Comparison of ENCODE assay signal across 1 cellular context in the genomic region with DNA sequence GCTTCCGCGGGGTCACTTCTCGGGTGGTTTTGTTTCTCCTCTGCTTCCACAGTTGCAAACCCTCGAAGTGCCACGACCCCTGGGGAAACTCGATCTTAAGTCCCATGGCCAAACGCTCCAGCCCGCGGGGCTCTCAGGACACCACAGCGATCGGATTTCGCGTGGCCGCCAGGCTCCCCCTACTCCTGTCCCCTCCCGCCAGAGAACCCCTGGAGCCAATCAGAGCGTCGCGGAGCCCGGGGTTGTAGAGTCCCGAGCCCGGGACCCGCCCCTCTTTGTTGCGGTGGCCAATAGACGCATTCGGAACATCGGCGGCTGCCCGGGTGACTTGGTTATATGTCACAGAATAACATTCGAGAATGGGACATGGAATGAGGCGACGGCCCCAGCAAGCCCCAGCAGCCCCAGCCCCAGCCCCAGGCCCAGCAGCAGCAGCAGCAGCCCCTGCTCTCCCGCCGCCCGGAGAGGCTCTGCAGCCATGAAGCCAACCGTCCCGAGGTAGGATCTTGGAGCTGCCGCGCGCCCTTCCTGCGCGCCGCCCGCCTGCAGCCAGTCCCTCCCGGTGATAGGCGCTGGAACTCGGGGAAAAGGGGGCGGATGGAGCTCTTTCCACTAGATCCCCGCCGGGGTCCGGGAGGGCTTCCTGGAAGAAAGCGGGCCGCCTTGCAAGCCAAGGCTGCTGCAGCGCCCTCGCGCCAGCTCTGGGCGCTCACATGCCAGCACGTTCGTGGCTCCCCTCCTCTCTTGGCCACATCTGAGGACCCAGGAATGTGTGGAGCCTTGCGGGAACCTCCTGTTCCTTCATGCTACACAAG.
TF ChIP-seq lines count a peak whose summit lies in the region.

A gene (plus strand): TSS at position 299 of the 815 bp plus-strand sequence. CDS start 1,002 bp downstream, outside the sequence.

TF ChIP-seq in HEK293, 187 proteins besides CTCF, POLR2A, EP300 and RAD21 (continued from another document):
- TF ChIP-seq, protein P1, sequence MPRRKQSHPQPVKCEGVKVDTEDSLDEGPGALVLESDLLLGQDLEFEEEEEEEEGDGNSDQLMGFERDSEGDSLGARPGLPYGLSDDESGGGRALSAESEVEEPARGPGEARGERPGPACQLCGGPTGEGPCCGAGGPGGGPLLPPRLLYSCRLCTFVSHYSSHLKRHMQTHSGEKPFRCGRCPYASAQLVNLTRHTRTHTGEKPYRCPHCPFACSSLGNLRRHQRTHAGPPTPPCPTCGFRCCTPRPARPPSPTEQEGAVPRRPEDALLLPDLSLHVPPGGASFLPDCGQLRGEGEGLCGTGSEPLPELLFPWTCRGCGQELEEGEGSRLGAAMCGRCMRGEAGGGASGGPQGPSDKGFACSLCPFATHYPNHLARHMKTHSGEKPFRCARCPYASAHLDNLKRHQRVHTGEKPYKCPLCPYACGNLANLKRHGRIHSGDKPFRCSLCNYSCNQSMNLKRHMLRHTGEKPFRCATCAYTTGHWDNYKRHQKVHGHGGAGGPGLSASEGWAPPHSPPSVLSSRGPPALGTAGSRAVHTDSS (tag by site-specific recombination; IDR thresholded peaks at IDR 0.05), result no peak
- TF ChIP-seq, protein P2, sequence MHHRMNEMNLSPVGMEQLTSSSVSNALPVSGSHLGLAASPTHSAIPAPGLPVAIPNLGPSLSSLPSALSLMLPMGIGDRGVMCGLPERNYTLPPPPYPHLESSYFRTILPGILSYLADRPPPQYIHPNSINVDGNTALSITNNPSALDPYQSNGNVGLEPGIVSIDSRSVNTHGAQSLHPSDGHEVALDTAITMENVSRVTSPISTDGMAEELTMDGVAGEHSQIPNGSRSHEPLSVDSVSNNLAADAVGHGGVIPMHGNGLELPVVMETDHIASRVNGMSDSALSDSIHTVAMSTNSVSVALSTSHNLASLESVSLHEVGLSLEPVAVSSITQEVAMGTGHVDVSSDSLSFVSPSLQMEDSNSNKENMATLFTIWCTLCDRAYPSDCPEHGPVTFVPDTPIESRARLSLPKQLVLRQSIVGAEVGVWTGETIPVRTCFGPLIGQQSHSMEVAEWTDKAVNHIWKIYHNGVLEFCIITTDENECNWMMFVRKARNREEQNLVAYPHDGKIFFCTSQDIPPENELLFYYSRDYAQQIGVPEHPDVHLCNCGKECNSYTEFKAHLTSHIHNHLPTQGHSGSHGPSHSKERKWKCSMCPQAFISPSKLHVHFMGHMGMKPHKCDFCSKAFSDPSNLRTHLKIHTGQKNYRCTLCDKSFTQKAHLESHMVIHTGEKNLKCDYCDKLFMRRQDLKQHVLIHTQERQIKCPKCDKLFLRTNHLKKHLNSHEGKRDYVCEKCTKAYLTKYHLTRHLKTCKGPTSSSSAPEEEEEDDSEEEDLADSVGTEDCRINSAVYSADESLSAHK (tag by site-specific recombination; IDR thresholded peaks at IDR 0.05), result no peak
- TF ChIP-seq, protein P3, sequence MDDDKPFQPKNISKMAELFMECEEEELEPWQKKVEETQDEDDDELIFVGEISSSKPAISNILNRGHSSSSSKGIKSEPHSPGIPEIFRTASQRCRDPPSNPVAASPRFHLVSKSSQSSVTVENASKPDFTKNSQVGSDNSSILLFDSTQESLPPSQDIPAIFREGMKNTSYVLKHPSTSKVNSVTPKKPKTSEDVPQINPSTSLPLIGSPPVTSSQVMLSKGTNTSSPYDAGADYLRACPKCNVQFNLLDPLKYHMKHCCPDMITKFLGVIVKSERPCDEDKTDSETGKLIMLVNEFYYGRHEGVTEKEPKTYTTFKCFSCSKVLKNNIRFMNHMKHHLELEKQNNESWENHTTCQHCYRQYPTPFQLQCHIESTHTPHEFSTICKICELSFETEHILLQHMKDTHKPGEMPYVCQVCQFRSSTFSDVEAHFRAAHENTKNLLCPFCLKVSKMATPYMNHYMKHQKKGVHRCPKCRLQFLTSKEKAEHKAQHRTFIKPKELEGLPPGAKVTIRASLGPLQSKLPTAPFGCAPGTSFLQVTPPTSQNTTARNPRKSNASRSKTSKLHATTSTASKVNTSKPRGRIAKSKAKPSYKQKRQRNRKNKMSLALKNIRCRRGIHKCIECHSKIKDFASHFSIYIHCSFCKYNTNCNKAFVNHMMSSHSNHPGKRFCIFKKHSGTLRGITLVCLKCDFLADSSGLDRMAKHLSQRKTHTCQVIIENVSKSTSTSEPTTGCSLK (tag by site-specific recombination; IDR thresholded peaks at IDR 0.05), result no peak
- no peak for TF ChIP-seq ZNF114 (tag by site-specific recombination; IDR thresholded peaks at IDR 0.05)
- 0 out of 2 replicates have a peak, but pooled peaks have one; percentile 29 for TF ChIP-seq ZEB2 (tag by site-specific recombination; IDR thresholded peaks at IDR 0.05)
- no peak for TF ChIP-seq ZNF510 (tag by site-specific recombination; IDR thresholded peaks at IDR 0.05; ENCODE audit: insufficient replicate concordance)
- TF ChIP-seq, protein P4, sequence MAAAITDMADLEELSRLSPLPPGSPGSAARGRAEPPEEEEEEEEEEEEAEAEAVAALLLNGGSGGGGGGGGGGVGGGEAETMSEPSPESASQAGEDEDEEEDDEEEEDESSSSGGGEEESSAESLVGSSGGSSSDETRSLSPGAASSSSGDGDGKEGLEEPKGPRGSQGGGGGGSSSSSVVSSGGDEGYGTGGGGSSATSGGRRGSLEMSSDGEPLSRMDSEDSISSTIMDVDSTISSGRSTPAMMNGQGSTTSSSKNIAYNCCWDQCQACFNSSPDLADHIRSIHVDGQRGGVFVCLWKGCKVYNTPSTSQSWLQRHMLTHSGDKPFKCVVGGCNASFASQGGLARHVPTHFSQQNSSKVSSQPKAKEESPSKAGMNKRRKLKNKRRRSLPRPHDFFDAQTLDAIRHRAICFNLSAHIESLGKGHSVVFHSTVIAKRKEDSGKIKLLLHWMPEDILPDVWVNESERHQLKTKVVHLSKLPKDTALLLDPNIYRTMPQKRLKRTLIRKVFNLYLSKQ (tag by site-specific recombination; IDR thresholded peaks at IDR 0.05; ENCODE audit: borderline replicate concordance), result no peak
- peak; percentile 64; the same call in 1 of the 2 replicates for TF ChIP-seq ZNF561 (tag by site-specific recombination; IDR thresholded peaks at IDR 0.05; ENCODE audit: borderline replicate concordance)
- no peak for TF ChIP-seq ZFP3 (tag by site-specific recombination; IDR thresholded peaks at IDR 0.05; ENCODE audit: low read depth)
- TF ChIP-seq ZNF223 (tag by site-specific recombination; IDR thresholded peaks at IDR 0.05), result no peak
- peak; percentile 74; the same call in 1 of the 2 replicates for TF ChIP-seq IKZF3 (tag by site-specific recombination; IDR thresholded peaks at IDR 0.05)
- TF ChIP-seq ZBTB21 (tag by site-specific recombination; IDR thresholded peaks at IDR 0.05), result no peak
- TF ChIP-seq ZNF184 (tag by site-specific recombination; IDR thresholded peaks at IDR 0.05), result no peak
TF ChIP-seq in HEK293: peak in this region for 24.
